In the genomic region with DNA sequence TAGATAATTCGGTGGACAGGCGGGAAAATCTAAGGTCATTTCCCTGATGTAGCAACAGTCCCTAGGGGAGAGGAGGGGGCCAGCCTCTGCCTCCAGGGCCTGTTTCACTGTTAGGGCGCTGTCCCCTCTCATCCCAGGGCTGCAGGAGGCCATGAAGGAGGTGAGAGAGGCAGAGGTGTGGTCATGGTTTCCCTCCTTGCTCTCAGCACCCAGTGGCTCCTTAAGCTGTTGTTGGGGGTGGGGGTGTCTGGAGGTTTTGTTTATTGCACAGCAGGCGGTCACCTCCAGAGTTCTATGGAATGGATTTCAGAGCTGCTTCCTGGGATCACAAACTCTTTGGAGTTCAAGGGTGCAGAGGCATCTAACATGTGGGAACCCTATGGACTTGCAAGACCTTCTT, we compare ENCODE assay signal across 21 cellular contexts.
"Had no signal": no experiment of that assay in that cellular context is flagged by ENCODE, and none has a peak within 500 bp of the region (broad histone marks: within the 10 kb centered on the region; RNA-seq: fewer than 3 reads in every experiment).

No MANE protein-coding gene starts in this region.

- H3K9me3 ChIP-seq: ascending aorta, gastroesophageal sphincter, heart left ventricle, spleen, thoracic aorta, upper lobe of right lung had no signal

- H3K9me3 Mint-ChIP-seq: activated naive CD4-positive, alpha-beta T cell treated with anti-CD3 and anti-CD28 coated beads, Interleukin-2, amount 50 U/mL, for 24 hours; central memory CD8-positive, alpha-beta T cell; immature natural killer cell; nephron progenitor cell; T-helper 2 cell treated with Interferon-gamma antibody and Interleukin-4, amounts not matched to agents 5 μg/mL and 100 μg/mL, for 36 hours had no signal

- H3K4me1 Mint-ChIP-seq: central memory CD8-positive, alpha-beta T cell had no signal

- DNase-seq: activated CD4-positive, alpha-beta T cell treated with anti-CD3 and anti-CD28 coated beads for 36 hours; activated CD4-positive, alpha-beta T cell treated with anti-CD3 and anti-CD28 coated beads, Interleukin-2, amount 50 U/mL, for 48 hours; activated gamma-delta T cell; heart left ventricle; immature natural killer cell; midbrain; nephron progenitor cell; occipital lobe; spleen; stimulated activated CD4-positive, alpha-beta T cell treated with anti-CD3 and anti-CD28 coated beads, Interleukin-4, amount 100 ng/mL, for 4 hours; stimulated activated naive B cell treated with anti-CD40 and anti-IgM and Interleukin-4, amounts not matched to agents 10 μg/mL and 1 μg/mL and 100 μg/mL, for 72 hours; upper lobe of right lung had no signal

- H3K36me3 Mint-ChIP-seq: activated naive CD4-positive, alpha-beta T cell treated with anti-CD3 and anti-CD28 coated beads, Interleukin-2, amount 50 U/mL, for 24 hours; immature natural killer cell had no signal

- H3K27me3 Mint-ChIP-seq: activated naive CD4-positive, alpha-beta T cell treated with anti-CD3 and anti-CD28 coated beads, Interleukin-2, amount 50 U/mL, for 24 hours; stimulated activated naive B cell treated with anti-CD40 and anti-IgM and Interleukin-4, amounts not matched to agents 10 μg/mL and 1 μg/mL and 100 μg/mL, for 72 hours had no signal

- H3K4me1 ChIP-seq: ascending aorta, gastroesophageal sphincter, upper lobe of right lung had no signal

- H3K4me3 ChIP-seq: ascending aorta, coronary artery, gastroesophageal sphincter, heart left ventricle, SK-N-MC, spleen, thoracic aorta, upper lobe of right lung had no signal

- H3K27me3 ChIP-seq: ascending aorta, gastroesophageal sphincter, spleen, upper lobe of right lung had no signal

- ATAC-seq: activated CD4-positive, alpha-beta T cell treated with anti-CD3 and anti-CD28 coated beads for 36 hours; esophagus mucosa; gastroesophageal sphincter; heart left ventricle; stimulated activated naive B cell treated with anti-CD40 and anti-IgM and Interleukin-4, amounts not matched to agents 10 μg/mL and 1 μg/mL and 100 μg/mL, for 72 hours; upper lobe of right lung had no signal

- H3K27ac Mint-ChIP-seq: activated CD4-positive, alpha-beta T cell treated with anti-CD3 and anti-CD28 coated beads for 36 hours; activated naive CD4-positive, alpha-beta T cell treated with anti-CD3 and anti-CD28 coated beads, Interleukin-2, amount 50 U/mL, for 24 hours; immature natural killer cell; nephron progenitor cell; stimulated activated naive B cell treated with anti-CD40 and anti-IgM and Interleukin-4, amounts not matched to agents 10 μg/mL and 1 μg/mL and 100 μg/mL, for 72 hours; T-helper 2 cell treated with Interferon-gamma antibody and Interleukin-4, amounts not matched to agents 5 μg/mL and 100 μg/mL, for 36 hours had no signal

- H3K36me3 ChIP-seq: ascending aorta, gastroesophageal sphincter, heart left ventricle, spleen, thoracic aorta, upper lobe of right lung had no signal

- H3K27ac ChIP-seq: ascending aorta, coronary artery, gastroesophageal sphincter, heart left ventricle, SK-N-MC, spleen, thoracic aorta, upper lobe of right lung had no signal

- H3K4me3 Mint-ChIP-seq: activated CD4-positive, alpha-beta T cell treated with anti-CD3 and anti-CD28 coated beads for 36 hours; activated naive CD4-positive, alpha-beta T cell treated with anti-CD3 and anti-CD28 coated beads, Interleukin-2, amount 50 U/mL, for 24 hours; central memory CD8-positive, alpha-beta T cell; immature natural killer cell; nephron progenitor cell; stimulated activated naive B cell treated with anti-CD40 and anti-IgM and Interleukin-4, amounts not matched to agents 10 μg/mL and 1 μg/mL and 100 μg/mL, for 72 hours; T-helper 2 cell treated with Interferon-gamma antibody and Interleukin-4, amounts not matched to agents 5 μg/mL and 100 μg/mL, for 36 hours had no signal
